8 cellular contexts compared by ENCODE assay signal in the genomic region with DNA sequence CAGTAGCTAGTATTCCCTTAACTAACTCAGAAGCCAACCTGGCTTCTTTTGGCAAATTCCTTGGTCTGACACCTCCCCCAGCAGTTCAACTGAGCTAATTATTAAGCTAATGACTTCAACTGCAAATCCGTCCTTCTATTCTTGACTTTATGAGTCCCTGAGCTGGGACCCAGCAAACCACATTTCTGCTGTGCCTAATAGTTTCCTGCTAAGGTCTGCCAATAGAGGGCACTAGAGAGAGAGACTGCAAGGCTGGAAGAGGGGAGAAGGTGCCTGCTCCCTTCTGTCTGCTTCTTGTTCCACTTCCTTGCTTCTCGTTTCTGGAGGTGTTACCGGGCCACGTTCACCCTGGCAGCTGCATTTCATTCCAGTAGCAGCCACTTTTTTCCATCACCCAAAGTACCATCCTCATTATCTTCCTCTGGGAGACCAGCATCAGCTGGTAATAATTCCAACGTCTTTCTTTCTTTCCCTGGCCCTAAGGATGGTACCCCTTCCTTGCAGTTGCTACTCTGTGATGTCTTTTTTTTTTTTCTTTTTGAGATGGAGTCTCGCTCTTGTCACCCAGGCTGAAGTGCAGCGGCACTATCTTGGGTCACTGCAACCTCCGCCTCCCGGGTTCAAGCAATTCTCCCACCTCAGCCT.
DNase-seq lines count a peak whose midpoint lies in the region; ATAC-seq, FAIRE-seq and TF ChIP-seq lines count a peak whose summit lies in the region.

No MANE protein-coding gene starts in this region.

- TF ChIP-seq RAD21 in K562 (CRISPR knock-in tag; conservative IDR thresholded peaks at IDR 0.05 in 1 of 2, IDR thresholded peaks at IDR 0.05 in 1 of 2): peak; percentile 27 to 38; a peak in 3 of 4 replicates

- no peak for DNase-seq in natural killer cell
- DNase-seq in natural killer cell treated with Interleukin-12 subunit alpha and Interleukin-12 subunit beta and Interleukin-15 and Interleukin-18, amount 100 ng/mL, for 72 hours (ENCODE audit: low spot score): no peak
- peak; percentile 61 for DNase-seq in NCI-H69 (lab: John Stamatoyannopoulos, UW)
- peak; percentile 28 to 52 (median 38) for DNase-seq in K562 (ENCODE audit: extremely low read depth in 1 of 4, low spot score in 3 of 4)
- peak; percentile 59 for DNase-seq in stromal cell of bone marrow (ENCODE audit: low read depth)

- CTCF ChIA-PET in K562 (lab: Yijun Ruan, JAX; ENCODE audit: low intra/inter-chr PET ratio): no interaction called here

- H3K9me1 ChIP-seq in K562 (ENCODE audit: control insufficient read depth, insufficient read depth, low read length): no peaks in the 10 kb centered on the region

- peak; percentile 55 for FAIRE-seq in K562 (lab: Jason Lieb, UNC)

- H3K36me3 ChIP-seq in K562 (ENCODE audit: control insufficient read depth, insufficient read depth, low read length) (no peaks in the 10 kb centered on the region), iPS-20b (ENCODE audit: insufficient read depth, low read depth, low read length) (no peaks in the 10 kb centered on the region)

- BruUV-seq in K562 (replicated peaks; lab: Mats Ljungman, UMichigan): no TSS peak

- in situ Hi-C loops in K562 (cut with MboI): no loop called here

- no peaks in the 10 kb centered on the region for H3K36me3 Mint-ChIP-seq in natural killer cell
- no peaks in the 10 kb centered on the region for H3K36me3 Mint-ChIP-seq in natural killer cell treated with Interleukin-12 subunit alpha and Interleukin-12 subunit beta and Interleukin-15 and Interleukin-18, amount 100 ng/mL, for 72 hours

- H3K27me3 Mint-ChIP-seq in natural killer cell (ENCODE audit: low read depth in 2 of 2): peaks cover 0 to 5% of the 10 kb centered on the region in 2 donors
- peaks cover 11 to 12% of the 10 kb centered on the region in 2 donors for H3K27me3 Mint-ChIP-seq in natural killer cell treated with Interleukin-12 subunit alpha and Interleukin-12 subunit beta and Interleukin-15 and Interleukin-18, amount 100 ng/mL, for 72 hours

- H3K4me1 Mint-ChIP-seq in natural killer cell: peaks cover 0 to 4% of the 10 kb centered on the region in 2 donors
- no peaks in the 10 kb centered on the region for H3K4me1 Mint-ChIP-seq in natural killer cell treated with Interleukin-12 subunit alpha and Interleukin-12 subunit beta and Interleukin-15 and Interleukin-18, amount 100 ng/mL, for 72 hours (ENCODE audit: low read depth in 2 of 2)

- POLR2A ChIA-PET in K562 (lab: Yijun Ruan, JAX): interaction anchor here (0.6 to 1.2 kb wide), 2 partner anchors 9 to 35 kb away, joined by 3 read pairs; no protein-coding TSS in a partner anchor

- no peak overlapping the region for H3K9ac ChIP-seq in K562 (ENCODE audit: insufficient read depth in 1 of 2, low read depth in 2 of 2, low read length in 2 of 2)
- no peak overlapping the region for H3K9ac ChIP-seq in iPS-20b (ENCODE audit: low read depth, low read length)

- H3K4me3 Mint-ChIP-seq in natural killer cell: no peak overlapping the region
- no peak overlapping the region for H3K4me3 Mint-ChIP-seq in natural killer cell treated with Interleukin-12 subunit alpha and Interleukin-12 subunit beta and Interleukin-15 and Interleukin-18, amount 100 ng/mL, for 72 hours

- H4K20me1 ChIP-seq in K562 (replicated peaks; ENCODE audit: control insufficient read depth, insufficient read depth, low read length): no peaks in the 10 kb centered on the region

- H3K4me2 ChIP-seq in K562 (ENCODE audit: insufficient read depth, low read length): no peak overlapping the region

- no peak for TF ChIP-seq EP300 in K562 (IDR thresholded peaks at IDR 0.05; ENCODE audit: low read length)

- ATAC-seq in natural killer cell (peak in 2 of 3 donors; percentile 45 to 68), HG02970 (IDR thresholded peaks at IDR 0.05; ENCODE audit: low FRiP score, unreplicated experiment) (peak; percentile 67), K562 (peak; percentile 85), GM19351 (IDR thresholded peaks at IDR 0.05; ENCODE audit: unreplicated experiment) (no peak)
- ATAC-seq in natural killer cell treated with Interleukin-12 subunit alpha and Interleukin-12 subunit beta and Interleukin-15 and Interleukin-18, amount 100 ng/mL, for 72 hours: no peak

- TF ChIP-seq POLR2A in K562 (conservative IDR thresholded peaks at IDR 0.05): no peak

- H3K4me3 ChIP-seq in K562 (no peak overlapping the region), iPS-20b (ENCODE audit: low read length) (peak overlapping the region; percentile 11; the same call in 1 of the 2 replicates)

- H3K4me1 ChIP-seq in K562 (replicated peaks in 1 of 2; ENCODE audit: control insufficient read depth in 2 of 2, insufficient read depth in 2 of 2, low read length in 2 of 2): no peaks in the 10 kb centered on the region
- no peaks in the 10 kb centered on the region for H3K4me1 ChIP-seq in iPS-20b (ENCODE audit: insufficient read depth, low read length)

- no peaks in the 10 kb centered on the region for H3K9me3 ChIP-seq in K562 (replicated peaks; ENCODE audit: control insufficient read depth, insufficient read depth, low read depth, low read length)
- H3K9me3 ChIP-seq in iPS-20b (ENCODE audit: insufficient read depth, low read depth, low read length): no peaks in the 10 kb centered on the region

- intact Hi-C loops in natural killer cell (cut with micrococcal nuclease) (loop anchor here (2.0 kb wide), 1 partner anchor 62 kb away; no protein-coding TSS in a partner anchor), K562 (cut with micrococcal nuclease) (loop anchor here (5.0 to 10.0 kb wide), 2 partner anchors 61 to 104 kb away; no protein-coding TSS in a partner anchor)

- no peaks in the 10 kb centered on the region for H3K9me3 Mint-ChIP-seq in natural killer cell
- H3K9me3 Mint-ChIP-seq in natural killer cell treated with Interleukin-12 subunit alpha and Interleukin-12 subunit beta and Interleukin-15 and Interleukin-18, amount 100 ng/mL, for 72 hours: no peaks in the 10 kb centered on the region

- 3% methylated on average over 4 of the region's 9 CpGs for WGBS in K562 (ENCODE audit: insufficient coverage, low coverage, missing lambda C conversion rate)

- H3K27me3 ChIP-seq in K562 (ENCODE audit: control insufficient read depth in 2 of 2, insufficient read depth in 2 of 2, low read length in 2 of 2) (peaks cover 0 to 4% of the 10 kb centered on the region in 2 experiments; a peak in 3 of 5 replicates), iPS-20b (ENCODE audit: insufficient read depth, low read length) (no peaks in the 10 kb centered on the region)

- no peak overlapping the region for H2AFZ ChIP-seq in K562 (ENCODE audit: low read depth, low read length)

- TF ChIP-seq CTCF in natural killer cell (IDR thresholded peaks at IDR 0.05): peak; percentile 47
- peak; percentile 52 to 63 (median 60); a peak in 5 of 6 replicates for TF ChIP-seq CTCF in K562 (IDR thresholded peaks at IDR 0.05 in 2 of 3, conservative IDR thresholded peaks at IDR 0.05 in 1 of 3; ENCODE audit: insufficient read depth in 2 of 3, low read depth in 1 of 3, low read length in 3 of 3)

- H3K79me2 ChIP-seq in K562 (ENCODE audit: control insufficient read depth, insufficient read depth, low read length): no peaks in the 10 kb centered on the region

- no peak overlapping the region for H3K27ac ChIP-seq in K562 (ENCODE audit: extremely low read depth, low read depth, low read length)
- H3K27ac ChIP-seq in iPS-20b (ENCODE audit: low read length): no peak overlapping the region

- no peak overlapping the region for H3K27ac Mint-ChIP-seq in natural killer cell
- H3K27ac Mint-ChIP-seq in natural killer cell treated with Interleukin-12 subunit alpha and Interleukin-12 subunit beta and Interleukin-15 and Interleukin-18, amount 100 ng/mL, for 72 hours: no peak overlapping the region

TF ChIP-seq in K562, 482 proteins besides CTCF, POLR2A, EP300 and RAD21:
- TF ChIP-seq ZC3H4 (CRISPR knock-in tag; IDR thresholded peaks at IDR 0.05; ENCODE audit: borderline replicate concordance) (no peak), ZBTB8A (IDR thresholded peaks at IDR 0.05; ENCODE audit: partially characterized antibody) (no peak), HMGN3 (IDR thresholded peaks at IDR 0.05; ENCODE audit: borderline replicate concordance, extremely low read depth, insufficient read length, low read depth, low read length) (no peak), SMC3 (conservative IDR thresholded peaks at IDR 0.05; ENCODE audit: insufficient read depth, low read depth, low read length) (peak; percentile 26; the same call in 1 of the 2 replicates), ATF3 (IDR thresholded peaks at IDR 0.05) (no peak), ATF3 (CRISPR knock-in tag; conservative IDR thresholded peaks at IDR 0.05) (no peak)
TF ChIP-seq in K562: peak in this region for 1.

Comparison
In these comparisons a context has a peak if more than half of its experiments do, and no peak if none do; other contexts are left out.
1. ATAC-seq: peak in natural killer cell (2 of 3), HG02970 (single experiment) and K562 (single experiment); none in natural killer cell treated with Interleukin-12 subunit alpha and Interleukin-12 subunit beta and Interleukin-15 and Interleukin-18, amount 100 ng/mL, for 72 hours (0 of 2) and GM19351 (single experiment).
2. DNase-seq: peak in NCI-H69 (single experiment), K562 (4 of 4) and stromal cell of bone marrow (single experiment); none in natural killer cell (single experiment) and natural killer cell treated with Interleukin-12 subunit alpha and Interleukin-12 subunit beta and Interleukin-15 and Interleukin-18, amount 100 ng/mL, for 72 hours (single experiment).